In genomic region chr12:52032797-52033505, GRCh38 we compare ENCODE assay signal across 1 cellular context.
TF ChIP-seq lines count a peak whose summit lies in the region.

No MANE protein-coding gene starts in this region.

TF ChIP-seq in endothelial cell of umbilical vein, 7 proteins besides CTCF, POLR2A, EP300 and RAD21:
- peak; percentile 31 for TF ChIP-seq JUN (IDR thresholded peaks at IDR 0.05; ENCODE audit: borderline replicate concordance, insufficient read depth, insufficient read length, low read depth)
- TF ChIP-seq MYC (IDR thresholded peaks at IDR 0.05; ENCODE audit: low read depth, low read length): no peak
- TF ChIP-seq GATA2 (IDR thresholded peaks at IDR 0.05; ENCODE audit: insufficient read depth, insufficient read length, low read depth, low read length): no peak
- peak; percentile 91 for TF ChIP-seq POLR2AphosphoS5 (IDR thresholded peaks at IDR 0.05; ENCODE audit: insufficient read depth, low read depth, low read length)
- no peak for TF ChIP-seq FOS (IDR thresholded peaks at IDR 0.05; ENCODE audit: borderline replicate concordance, insufficient read depth, low read length)
TF ChIP-seq in endothelial cell of umbilical vein: peak in this region for 2.
